In genomic region chr17:74877592-74878543, GRCh38 we compare ENCODE assay signal across 18 cellular contexts. TPM values are rescaled to one million over a fixed set of nuclear protein-coding genes. Genes with fewer than 3 reads are reported as not detected.
A peak's percentile ranks its signal among the peaks of the same experiment; 100 is the strongest.
DNase-seq lines count a peak whose midpoint lies in the region; ATAC-seq, FAIRE-seq and TF ChIP-seq lines count a peak whose summit lies in the region.
"Had no signal": no experiment of that assay in that cellular context is flagged by ENCODE, and none has a peak within 500 bp of the region (broad histone marks: within the 10 kb centered on the region; RNA-seq: fewer than 3 reads in every experiment).

No MANE protein-coding gene starts in this region.

- no peak for FAIRE-seq in pancreas (lab: Jason Lieb, UNC)

- H3K9ac ChIP-seq in GM23248, result no peak overlapping the region

- CTCF ChIA-PET in activated CD8-positive, alpha-beta T cell treated with anti-CD3 and anti-CD28 coated beads, Interleukin-2, amount 10 ng/mL, durations not matched to agents 7 days and 5 days (lab: Charles Lee), result interaction anchor here (0.9 to 1.2 kb wide), 2 partner anchors 14 to 35 kb away, joined by 3 read pairs; no protein-coding TSS in a partner anchor

- DNase-seq in GM23248 (peak; percentile 38), NCI-H69 (lab: John Stamatoyannopoulos, UW) (peak; percentile 70), pancreas (peak in 3 of 6 donors; percentile 55 to 79 (median 69)), glutamatergic neuron (no peak), SIG-M5 treated with dmso at 0.1 percent for 504 hours (lab: John Stamatoyannopoulos, UW; ENCODE audit: unreplicated experiment) (no peak)
- DNase-seq in activated CD8-positive, alpha-beta T cell treated with anti-CD3 and anti-CD28 coated beads, Interleukin-2, amount 10 ng/mL, durations not matched to agents 7 days and 5 days, result no peak
- DNase-seq: activated CD4-positive, alpha-beta T cell treated with anti-CD3 and anti-CD28 coated beads for 4 hours; activated T-cell treated with anti-CD3 and anti-CD28 coated beads, Interleukin-2, amount 50 U/mL, for 1 hour; amygdala; CD4-positive, alpha-beta memory T cell; NCI-H2171 treated with DMSO at 0.1 percent for 48 hours; OCI-M1; T-helper 17 cell had no signal

- H3K27me3 ChIP-seq in GM23248 (replicated peaks; ENCODE audit: insufficient read depth) (peaks cover 16% of the 10 kb centered on the region; the same call in 1 of the 2 replicates), pancreas (no peaks in the 10 kb centered on the region)

- no peaks in the 10 kb centered on the region for H3K79me2 ChIP-seq in GM23248 (ENCODE audit: insufficient read depth)

- intact Hi-C loops in pancreas (cut with DNase I), result no loop called here

- H4K20me1 ChIP-seq in GM23248 (ENCODE audit: insufficient read depth), result no peaks in the 10 kb centered on the region

- no peaks in the 10 kb centered on the region for H3K9me3 ChIP-seq in GM23248 (ENCODE audit: low read depth)
- no peaks in the 10 kb centered on the region for H3K9me3 ChIP-seq in pancreas

- no peak overlapping the region for H3K4me2 ChIP-seq in GM23248 (ENCODE audit: unreplicated experiment)

- H3K9me3 Mint-ChIP-seq in glutamatergic neuron (ENCODE audit: unreplicated experiment), result peaks cover 10% of the 10 kb centered on the region
- no peaks in the 10 kb centered on the region for H3K9me3 Mint-ChIP-seq in activated CD8-positive, alpha-beta T cell treated with anti-CD3 and anti-CD28 coated beads, Interleukin-2, amount 10 ng/mL, durations not matched to agents 7 days and 5 days (ENCODE audit: insufficient read depth)
- H3K9me3 Mint-ChIP-seq: natural killer cell treated with Interleukin-12 subunit alpha and Interleukin-12 subunit beta and Interleukin-15 and Interleukin-18, amount 100 ng/mL, for 72 hours had no signal

- no peak overlapping the region for H3K4me3 ChIP-seq in GM23248
- no peak overlapping the region for H3K4me3 ChIP-seq in pancreas

- 30 to 40% methylated on average over 17 to 19 of the region's 19 CpGs for WGBS in GM23248 (ENCODE audit: low coverage in 1 of 2, low lambda C conversion rate in 2 of 2, missing lambda C conversion rate in 2 of 2), 2 experiments
- WGBS in pancreas, 2 donors, result 35 to 39% methylated on average over 19 of the region's 19 CpGs

- H3K36me3 Mint-ChIP-seq in glutamatergic neuron (ENCODE audit: unreplicated experiment), result no peaks in the 10 kb centered on the region
- H3K36me3 Mint-ChIP-seq in activated CD8-positive, alpha-beta T cell treated with anti-CD3 and anti-CD28 coated beads, Interleukin-2, amount 10 ng/mL, durations not matched to agents 7 days and 5 days (ENCODE audit: low read depth), result no peaks in the 10 kb centered on the region
- H3K36me3 Mint-ChIP-seq: CD4-positive, alpha-beta memory T cell; natural killer cell treated with Interleukin-12 subunit alpha and Interleukin-12 subunit beta and Interleukin-15 and Interleukin-18, amount 100 ng/mL, for 72 hours had no signal

- H3F3A ChIP-seq in GM23248 (ENCODE audit: insufficient read depth), result no peaks in the 10 kb centered on the region

- TF ChIP-seq CTCF in pancreas (IDR thresholded peaks at IDR 0.05) (no peak), glutamatergic neuron (IDR thresholded peaks at IDR 0.05; ENCODE audit: partially characterized antibody, unreplicated experiment) (no peak)

- no peak overlapping the region for H3K27ac ChIP-seq in GM23248
- peak overlapping the region; percentile 14 to 57 (median 51) for H3K27ac ChIP-seq in pancreas

- H3K4me1 Mint-ChIP-seq in glutamatergic neuron (ENCODE audit: low read depth, unreplicated experiment), result peaks cover 2% of the 10 kb centered on the region
- H3K4me1 Mint-ChIP-seq in activated CD8-positive, alpha-beta T cell treated with anti-CD3 and anti-CD28 coated beads, Interleukin-2, amount 10 ng/mL, durations not matched to agents 7 days and 5 days (ENCODE audit: low read depth), result peaks cover 12% of the 10 kb centered on the region

- no peaks in the 10 kb centered on the region for H3K36me3 ChIP-seq in GM23248 (ENCODE audit: low read depth)
- no peaks in the 10 kb centered on the region for H3K36me3 ChIP-seq in pancreas

- H3K4me1 ChIP-seq in GM23248 (ENCODE audit: insufficient read depth), result 0 out of 2 replicates have a peak, but pooled peaks cover 4% of the 10 kb centered on the region
- H3K4me1 ChIP-seq in pancreas, result peaks cover 6 to 26% (median 13%) of the 10 kb centered on the region in 3 donors

- peaks cover 11% of the 10 kb centered on the region for H3K27me3 Mint-ChIP-seq in glutamatergic neuron (ENCODE audit: unreplicated experiment)
- H3K27me3 Mint-ChIP-seq in activated CD8-positive, alpha-beta T cell treated with anti-CD3 and anti-CD28 coated beads, Interleukin-2, amount 10 ng/mL, durations not matched to agents 7 days and 5 days (ENCODE audit: low read depth), result peaks cover 5% of the 10 kb centered on the region
- H3K27me3 Mint-ChIP-seq: natural killer cell treated with Interleukin-12 subunit alpha and Interleukin-12 subunit beta and Interleukin-15 and Interleukin-18, amount 100 ng/mL, for 72 hours had no signal

- in situ Hi-C loops in GM23248 (cut with MboI), result no loop called here

- no peak overlapping the region for H2AFZ ChIP-seq in GM23248

- peak; percentile 79 for ATAC-seq in esophagus mucosa
- peak in 2 of 4 donors; percentile 1 to 4 for ATAC-seq in pancreas
- no peak for ATAC-seq in activated CD8-positive, alpha-beta T cell treated with anti-CD3 and anti-CD28 coated beads, Interleukin-2, amount 10 ng/mL, durations not matched to agents 7 days and 5 days
- no peak for ATAC-seq in HG02938 (IDR thresholded peaks at IDR 0.05; ENCODE audit: unreplicated experiment)
- ATAC-seq: natural killer cell treated with Interleukin-12 subunit alpha and Interleukin-12 subunit beta and Interleukin-15 and Interleukin-18, amount 100 ng/mL, for 72 hours; T-helper 17 cell had no signal

- no peaks in the 10 kb centered on the region for H3K9me2 ChIP-seq in GM23248 (ENCODE audit: insufficient read depth)

- POLR2A ChIA-PET in activated CD8-positive, alpha-beta T cell treated with anti-CD3 and anti-CD28 coated beads, Interleukin-2, amount 10 ng/mL, durations not matched to agents 7 days and 5 days (lab: Charles Lee), result no interaction called here

- H3K27ac Mint-ChIP-seq in glutamatergic neuron (ENCODE audit: unreplicated experiment), result no peak overlapping the region
- no peak overlapping the region for H3K27ac Mint-ChIP-seq in activated CD8-positive, alpha-beta T cell treated with anti-CD3 and anti-CD28 coated beads, Interleukin-2, amount 10 ng/mL, durations not matched to agents 7 days and 5 days
- H3K27ac Mint-ChIP-seq: natural killer cell treated with Interleukin-12 subunit alpha and Interleukin-12 subunit beta and Interleukin-15 and Interleukin-18, amount 100 ng/mL, for 72 hours; T-helper 17 cell had no signal

- H3K4me3 Mint-ChIP-seq in glutamatergic neuron (ENCODE audit: unreplicated experiment), result no peak overlapping the region
- no peak overlapping the region for H3K4me3 Mint-ChIP-seq in activated CD8-positive, alpha-beta T cell treated with anti-CD3 and anti-CD28 coated beads, Interleukin-2, amount 10 ng/mL, durations not matched to agents 7 days and 5 days
- H3K4me3 Mint-ChIP-seq: natural killer cell treated with Interleukin-12 subunit alpha and Interleukin-12 subunit beta and Interleukin-15 and Interleukin-18, amount 100 ng/mL, for 72 hours; T-helper 17 cell had no signal

RNA-seq across cellular contexts. Expression of gene FDXR, which starts 5.1 kb away (rescaled TPM):
- 19.0 and 21.2 TPM in 2 replicates for total RNA-seq in GM23248 (2014; rRNA removed; shearing (Covaris generic))
- polyA plus RNA-seq in GM23248 (2016; fragmentation: Nextera tagmentation; extraction: Ambion mirVana) (14.2 and 15.3 TPM in 2 replicates), pancreas (10 to 100 TPM in 1 of 2 donors, 1 to 10 TPM in 1; 8.5 to 11.4 TPM)
- total RNA-seq in esophagus mucosa (31.5 TPM), pancreas (10 to 100 TPM in 4 of 6 donors, 1 to 10 TPM in 2; 4.3 to 15.1 (median 12.5) TPM), glutamatergic neuron (ENCODE audit: unreplicated experiment) (12.1 TPM)
- 10 to 100 TPM; 29.5 to 35.5 TPM for total RNA-seq in activated CD8-positive, alpha-beta T cell treated with anti-CD3 and anti-CD28 coated beads, Interleukin-2, amount 10 ng/mL, durations not matched to agents 7 days and 5 days

RNA-seq across cellular contexts. Expression of gene FADS6, which starts 15.6 kb away (rescaled TPM):
- total RNA-seq in GM23248 (2014; rRNA removed; shearing (Covaris generic)), result not detected in 2 replicates
- polyA plus RNA-seq in GM23248 (2016; fragmentation: Nextera tagmentation; extraction: Ambion mirVana) (not detected in 2 replicates), pancreas (under 1 TPM in 1 of 2 donors, not detected in 1; 0.07 TPM)
- total RNA-seq in esophagus mucosa (1.4 TPM), pancreas (under 1 TPM in 1 of 6 donors, not detected in 5; 0.16 TPM), glutamatergic neuron (ENCODE audit: unreplicated experiment) (not detected)
- total RNA-seq in activated CD8-positive, alpha-beta T cell treated with anti-CD3 and anti-CD28 coated beads, Interleukin-2, amount 10 ng/mL, durations not matched to agents 7 days and 5 days, result not detected
- total RNA-seq: CD4-positive, alpha-beta memory T cell; M059J; natural killer cell treated with Interleukin-12 subunit alpha and Interleukin-12 subunit beta and Interleukin-15 and Interleukin-18, amount 100 ng/mL, for 72 hours; skeletal muscle tissue; T-helper 17 cell had no signal
- polyA plus RNA-seq: CD4-positive, alpha-beta memory T cell had no signal

RNA-seq across cellular contexts. Expression of gene GRIN2C, which starts 18.2 kb away (rescaled TPM):
- total RNA-seq in GM23248 (2014; rRNA removed; shearing (Covaris generic)), result not detected in 2 replicates
- polyA plus RNA-seq in GM23248 (2016; fragmentation: Nextera tagmentation; extraction: Ambion mirVana) (not detected in 2 replicates), pancreas (under 1 TPM; 0.09 to 0.15 TPM)
- total RNA-seq in esophagus mucosa (not detected), pancreas (under 1 TPM in 3 of 6 donors, not detected in 3; 0.03 to 0.12 (median 0.06) TPM), glutamatergic neuron (ENCODE audit: unreplicated experiment) (0.12 TPM)
- under 1 TPM; 0.18 to 0.21 TPM for total RNA-seq in activated CD8-positive, alpha-beta T cell treated with anti-CD3 and anti-CD28 coated beads, Interleukin-2, amount 10 ng/mL, durations not matched to agents 7 days and 5 days
- total RNA-seq: natural killer cell treated with Interleukin-12 subunit alpha and Interleukin-12 subunit beta and Interleukin-15 and Interleukin-18, amount 100 ng/mL, for 72 hours; T-helper 17 cell had no signal
- polyA plus RNA-seq: CD4-positive, alpha-beta memory T cell had no signal

RNA-seq across cellular contexts. Expression of gene USH1G, which starts 45.2 kb away (rescaled TPM):
- total RNA-seq in GM23248 (2014; rRNA removed; shearing (Covaris generic)), result not detected in 2 replicates
- polyA plus RNA-seq in GM23248 (2016; fragmentation: Nextera tagmentation; extraction: Ambion mirVana), result not detected in 2 replicates
- 6.4 TPM for total RNA-seq in esophagus mucosa
- total RNA-seq in pancreas, result under 1 TPM in 5 of 6 donors, not detected in 1; 0.03 to 0.17 (median 0.09) TPM
- under 1 TPM; 0.08 to 0.09 TPM for polyA plus RNA-seq in pancreas
- 0.12 TPM for total RNA-seq in glutamatergic neuron (ENCODE audit: unreplicated experiment)
- not detected for total RNA-seq in activated CD8-positive, alpha-beta T cell treated with anti-CD3 and anti-CD28 coated beads, Interleukin-2, amount 10 ng/mL, durations not matched to agents 7 days and 5 days
- total RNA-seq: CD4-positive, alpha-beta memory T cell; M059J; natural killer cell treated with Interleukin-12 subunit alpha and Interleukin-12 subunit beta and Interleukin-15 and Interleukin-18, amount 100 ng/mL, for 72 hours; T-helper 17 cell had no signal
- polyA plus RNA-seq: CD4-positive, alpha-beta memory T cell had no signal

RNA-seq across cellular contexts. Expression of gene OTOP2, which starts 46.2 kb away (rescaled TPM):
- not detected in 2 replicates for total RNA-seq in GM23248 (2014; rRNA removed; shearing (Covaris generic))
- polyA plus RNA-seq in GM23248 (2016; fragmentation: Nextera tagmentation; extraction: Ambion mirVana) (not detected in 2 replicates), pancreas (not detected)
- total RNA-seq in esophagus mucosa (0.36 TPM), pancreas (not detected), glutamatergic neuron (ENCODE audit: unreplicated experiment) (not detected)
- not detected for total RNA-seq in activated CD8-positive, alpha-beta T cell treated with anti-CD3 and anti-CD28 coated beads, Interleukin-2, amount 10 ng/mL, durations not matched to agents 7 days and 5 days
- total RNA-seq: CD4-positive, alpha-beta memory T cell; M059J; natural killer cell treated with Interleukin-12 subunit alpha and Interleukin-12 subunit beta and Interleukin-15 and Interleukin-18, amount 100 ng/mL, for 72 hours; skeletal muscle tissue; T-helper 17 cell had no signal
- polyA plus RNA-seq: CD4-positive, alpha-beta memory T cell had no signal

Comparison
In these comparisons a context has a peak if more than half of its experiments do, and no peak if none do; other contexts are left out.
1. DNase-seq: peak in GM23248 (single experiment) and NCI-H69 (single experiment); none in glutamatergic neuron (single experiment), SIG-M5 treated with dmso at 0.1 percent for 504 hours (single experiment) and activated CD8-positive, alpha-beta T cell treated with anti-CD3 and anti-CD28 coated beads, Interleukin-2, amount 10 ng/mL, durations not matched to agents 7 days and 5 days (single experiment).